Comparison of ENCODE assay signal across 8 cellular contexts in the genomic region with DNA sequence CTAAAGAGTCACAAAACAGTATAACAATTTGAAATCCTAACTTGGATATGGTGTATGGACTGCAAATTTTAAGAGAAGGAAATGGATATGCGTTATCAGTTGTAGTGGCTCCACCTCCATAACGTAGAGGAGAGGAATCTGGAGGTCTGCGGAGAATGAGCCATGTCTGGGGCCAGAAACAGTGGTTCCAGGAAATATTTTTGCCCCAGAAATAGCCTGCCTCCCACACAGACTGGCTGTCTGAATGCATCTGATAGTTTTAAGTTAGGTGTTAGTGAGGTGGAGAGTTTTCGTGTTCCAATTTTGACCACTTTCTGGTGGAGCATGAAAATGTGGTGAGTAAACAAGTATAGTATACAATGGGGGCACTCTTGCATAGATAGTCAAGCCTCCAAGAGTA. TPM values are rescaled to one million over a fixed set of nuclear protein-coding genes. Genes with fewer than 3 reads are reported as not detected.
A peak's percentile ranks its signal among the peaks of the same experiment; 100 is the strongest.
DNase-seq lines count a peak whose midpoint lies in the region; ATAC-seq and TF ChIP-seq lines count a peak whose summit lies in the region.

No MANE protein-coding gene starts in this region.

- POLR2A ChIA-PET in CD4-positive, alpha-beta T cell (lab: Charles Lee), result interaction anchor here (2.0 kb wide), 1 partner anchor 37 kb away, joined by 4 read pairs; no protein-coding TSS in a partner anchor
- POLR2A ChIA-PET in activated B cell treated with CpG ODN at 0.5 μM for 24 hours (lab: Charles Lee), result interaction anchor here (1.1 to 3.4 kb wide), 4 partner anchors 14 to 134 kb away, joined by 3 to 22 read pairs (median 12); no protein-coding TSS in a partner anchor

- WGBS in H9 (ENCODE audit: extremely low coverage, insufficient read length, low lambda C conversion rate), result no CpG with 5 or more reads among the region's 4 CpGs

- intact Hi-C loops in CD4-positive, alpha-beta T cell (cut with DNase I, micrococcal nuclease), result loop anchor here in 1 of 2 experiments (5.0 kb wide), 1 partner anchor 37 kb away; no protein-coding TSS in a partner anchor
- intact Hi-C loops in activated B cell treated with CpG ODN at 0.5 μM for 24 hours (cut with micrococcal nuclease), result no loop called here

- no peak overlapping the region for H3K18ac ChIP-seq in H9 (ENCODE audit: insufficient read length, low read depth, low read length)

- no peak overlapping the region for H3K14ac ChIP-seq in H9 (ENCODE audit: insufficient read depth, low read length)

- no peak overlapping the region for H2BK120ac ChIP-seq in H9 (ENCODE audit: low read depth, low read length, poor library complexity, severe bottlenecking)

- H3K27ac ChIP-seq in CD4-positive, alpha-beta T cell (ENCODE audit: low read depth, low read length), result peak overlapping the region; percentile 55
- no peak overlapping the region for H3K27ac ChIP-seq in H9 (ENCODE audit: insufficient read length, low read depth, low read length)

- H2AK5ac ChIP-seq in H9 (ENCODE audit: insufficient read length, low read length), result no peak overlapping the region

- CTCF ChIA-PET in CD4-positive, alpha-beta T cell (lab: Charles Lee), result interaction anchor here (1.3 kb wide), 1 partner anchor 142 kb away, joined by 3 read pairs; no protein-coding TSS in a partner anchor
- CTCF ChIA-PET in activated B cell treated with CpG ODN at 0.5 μM for 24 hours (lab: Charles Lee), result interaction anchor here (2.2 kb wide), 1 partner anchor 135 kb away, joined by 7 read pairs; no protein-coding TSS in a partner anchor

- H2AFZ ChIP-seq in H9 (ENCODE audit: low read length), result no peak overlapping the region

- H3K4me3 Mint-ChIP-seq in CD4-positive, alpha-beta T cell, result peak overlapping the region; percentile 95
- peak overlapping the region; percentile 93 to 95 for H3K4me3 Mint-ChIP-seq in H9
- peak overlapping the region; percentile 98 for H3K4me3 Mint-ChIP-seq in activated B cell treated with CpG ODN at 0.5 μM for 24 hours

- H3K56ac ChIP-seq in H9 (ENCODE audit: insufficient read length, low read depth, low read length), result no peak overlapping the region

- no peaks in the 10 kb centered on the region for H3K79me1 ChIP-seq in H9 (ENCODE audit: insufficient read depth, low read depth, low read length, poor library complexity, severe bottlenecking)

- H2BK20ac ChIP-seq in H9 (ENCODE audit: low read depth, low read length, poor library complexity, severe bottlenecking), result no peak overlapping the region

- H3K9ac ChIP-seq in H9 (ENCODE audit: extremely low read depth, insufficient read length, low read length), result no peak overlapping the region

- no peak for TF ChIP-seq CTCF in CD4-positive, alpha-beta T cell (IDR thresholded peaks at IDR 0.05)
- TF ChIP-seq CTCF in H9 (conservative IDR thresholded peaks at IDR 0.05) (no peak), activated B cell treated with CpG ODN at 0.5 μM for 24 hours (IDR thresholded peaks at IDR 0.05) (no peak)

- H4K20me1 ChIP-seq in H9 (ENCODE audit: control insufficient read depth, insufficient read depth, insufficient read length), result no peaks in the 10 kb centered on the region

- no peak overlapping the region for H3K4me2 ChIP-seq in H9 (ENCODE audit: insufficient read depth, insufficient read length, low read length)

- H4K5ac ChIP-seq in H9 (ENCODE audit: insufficient read length, low read depth, low read length), result no peak overlapping the region

- no peak overlapping the region for H3K4ac ChIP-seq in H9 (ENCODE audit: low read depth, low read length)

- no peaks in the 10 kb centered on the region for H3K9me3 ChIP-seq in CD4-positive, alpha-beta T cell (ENCODE audit: control insufficient read depth, low read length)
- no peaks in the 10 kb centered on the region for H3K9me3 ChIP-seq in H9 (ENCODE audit: control insufficient read depth, low read depth, low read length)

- no peak overlapping the region for H2BK12ac ChIP-seq in H9 (ENCODE audit: insufficient read length, low read depth, low read length)

- ATAC-seq in CD4-positive, alpha-beta T cell (ENCODE audit: poor library complexity), result no peak
- no peak for ATAC-seq in activated B cell treated with CpG ODN at 0.5 μM for 24 hours (ENCODE audit: low read depth)
- ATAC-seq in HG02642 (IDR thresholded peaks at IDR 0.05; ENCODE audit: poor library complexity, unreplicated experiment), result no peak
- no peak for ATAC-seq in esophagus mucosa
- no peak for ATAC-seq in GM21515 (IDR thresholded peaks at IDR 0.05; ENCODE audit: unreplicated experiment)

- H4K8ac ChIP-seq in H9 (replicated peaks; ENCODE audit: insufficient read length, low read depth, low read length), result no peak overlapping the region

- H3K4me1 Mint-ChIP-seq in CD4-positive, alpha-beta T cell (ENCODE audit: low read depth), result peaks cover 89% of the 10 kb centered on the region
- peaks cover 21 to 26% of the 10 kb centered on the region in 2 experiments for H3K4me1 Mint-ChIP-seq in H9
- peaks cover 85% of the 10 kb centered on the region for H3K4me1 Mint-ChIP-seq in activated B cell treated with CpG ODN at 0.5 μM for 24 hours

- H3K79me2 ChIP-seq in H9 (ENCODE audit: insufficient read depth, low read length), result peaks cover 7% of the 10 kb centered on the region; the same call in 1 of the 2 replicates

- H3K36me3 Mint-ChIP-seq in CD4-positive, alpha-beta T cell (ENCODE audit: low read depth), result peaks cover 28% of the 10 kb centered on the region
- H3K36me3 Mint-ChIP-seq in H9 (ENCODE audit: insufficient read depth in 1 of 3, low read depth in 3 of 3) (peaks cover 0 to 5% (median 0%) of the 10 kb centered on the region in 3 experiments; a peak in 2 of 7 replicates), activated B cell treated with CpG ODN at 0.5 μM for 24 hours (ENCODE audit: low read depth) (peaks cover 18% of the 10 kb centered on the region)

- H3K27me3 Mint-ChIP-seq in CD4-positive, alpha-beta T cell, result no peaks in the 10 kb centered on the region
- H3K27me3 Mint-ChIP-seq in H9 (ENCODE audit: low read depth) (no peaks in the 10 kb centered on the region), activated B cell treated with CpG ODN at 0.5 μM for 24 hours (no peaks in the 10 kb centered on the region)

- H3T11ph ChIP-seq in H9 (ENCODE audit: low read length), result no peak overlapping the region

- H3K4me1 ChIP-seq in H9 (ENCODE audit: insufficient read depth, low read length), result no peaks in the 10 kb centered on the region

- H4K91ac ChIP-seq in H9 (ENCODE audit: insufficient read length, low read depth, low read length), result no peak overlapping the region

- H3K23ac ChIP-seq in H9 (ENCODE audit: insufficient read length, low read depth, low read length), result no peak overlapping the region

- no peaks in the 10 kb centered on the region for H3K9me3 Mint-ChIP-seq in CD4-positive, alpha-beta T cell
- H3K9me3 Mint-ChIP-seq in H9, result no peaks in the 10 kb centered on the region
- no peaks in the 10 kb centered on the region for H3K9me3 Mint-ChIP-seq in activated B cell treated with CpG ODN at 0.5 μM for 24 hours

- no peak overlapping the region for H2BK15ac ChIP-seq in H9 (ENCODE audit: low read depth, low read length)

- H2BK5ac ChIP-seq in H9 (ENCODE audit: insufficient read length, low read length), result no peak overlapping the region

- peaks cover 5% of the 10 kb centered on the region for H3K23me2 ChIP-seq in H9 (ENCODE audit: insufficient read length, low read depth, low read length, poor library complexity, severe bottlenecking)

- no peak for DNase-seq in CD4-positive, alpha-beta T cell
- no peak for DNase-seq in H9
- no peak for DNase-seq in activated B cell treated with CpG ODN at 0.5 μM for 24 hours
- peak; percentile 25 for DNase-seq in left kidney (ENCODE audit: low read depth, low spot score)
- no peak for DNase-seq in T-helper 9 cell

- H3K27me3 ChIP-seq in CD4-positive, alpha-beta T cell (ENCODE audit: control insufficient read depth, insufficient read depth, low read length), result no peaks in the 10 kb centered on the region
- no peaks in the 10 kb centered on the region for H3K27me3 ChIP-seq in H9 (ENCODE audit: insufficient read depth, low read length)

- H3K27ac Mint-ChIP-seq in CD4-positive, alpha-beta T cell, result peak overlapping the region; percentile 87
- no peak overlapping the region for H3K27ac Mint-ChIP-seq in H9
- H3K27ac Mint-ChIP-seq in activated B cell treated with CpG ODN at 0.5 μM for 24 hours, result peak overlapping the region; percentile 91

RNA-seq across cellular contexts. Expression of a gene that starts 1.6 kb away (rescaled TPM):
- total RNA-seq in CD4-positive, alpha-beta T cell, result 10 to 100 TPM; 22.6 to 23.5 TPM
- total RNA-seq in H9 (2021) (16.2 and 17.0 TPM in 2 replicates), activated B cell treated with CpG ODN at 0.5 μM for 24 hours (31.4 and 38.9 TPM in 2 replicates), esophagus mucosa (8.3 TPM)

RNA-seq across cellular contexts. Expression of a gene that starts 1.9 kb away (rescaled TPM):
- 1 to 10 TPM; 1.2 to 2.4 TPM for total RNA-seq in CD4-positive, alpha-beta T cell
- total RNA-seq in H9 (2021), result 14.3 and 14.4 TPM in 2 replicates
- 15.3 and 16.3 TPM in 2 replicates for total RNA-seq in activated B cell treated with CpG ODN at 0.5 μM for 24 hours
- 5.9 TPM for total RNA-seq in esophagus mucosa

Comparison
In these comparisons a context has a peak if more than half of its experiments do, and no peak if none do; other contexts are left out.
1. H3K27ac Mint-ChIP-seq: peak in CD4-positive, alpha-beta T cell (single experiment) and activated B cell treated with CpG ODN at 0.5 μM for 24 hours (single experiment); none in H9 (0 of 3).
2. Peak in every context shown above with its lines, with median percentiles within 50 percentile points of each other: H3K4me3 Mint-ChIP-seq.